In genomic region chr17:15999141-15999973, GRCh38 we compare ENCODE assay signal across 8 cellular contexts. TPM values are rescaled to one million over a fixed set of nuclear protein-coding genes. Genes with fewer than 3 reads are reported as not detected.
DNase-seq lines count a peak whose midpoint lies in the region; ATAC-seq and TF ChIP-seq lines count a peak whose summit lies in the region.

Gene TTC19, plus strand, starts transcription at chr17:15999824. Its CDS starts 25 bp downstream, at chr17:15999849.
Gene ZSWIM7, minus strand, starts transcription at chr17:15999704. Its CDS starts 110 bp downstream, at chr17:15999594.

- CTCF ChIA-PET in activated CD4-positive, alpha-beta T cell treated with anti-CD3 and anti-CD28 coated beads, Interleukin-2, amount 10 ng/mL, durations not matched to agents 7 days and 5 days (lab: Charles Lee): interaction anchor here (0.7 to 3.0 kb wide), 6 partner anchors 14 to 215 kb away, joined by 3 to 14 read pairs (median 6); partner anchors contain the start of gene ADORA2B

- POLR2A ChIA-PET in activated CD4-positive, alpha-beta T cell treated with anti-CD3 and anti-CD28 coated beads, Interleukin-2, amount 10 ng/mL, durations not matched to agents 7 days and 5 days (lab: Charles Lee): no interaction called here

- TF ChIP-seq CTCF in C4-2B (conservative IDR thresholded peaks at IDR 0.05) (no peak), coronary artery (IDR thresholded peaks at IDR 0.05) (no peak)

- DNase-seq in NCI-H526 treated with DMSO at 0.1 percent for 48 hours (lab: John Stamatoyannopoulos, UW) (peak; percentile 79), coronary artery (ENCODE audit: low spot score) (peak; percentile 97), left colon (peak; percentile 98)
- peak; percentile 93 for DNase-seq in activated CD4-positive, alpha-beta T cell treated with anti-CD3 and anti-CD28 coated beads, Interleukin-2, amount 10 ng/mL, durations not matched to agents 7 days and 5 days
- peak; percentile 76 to 92 for DNase-seq in stimulated activated CD4-positive, alpha-beta T cell treated with anti-CD3 and anti-CD28 coated beads, Interleukin-1b, Interleukin-23, amount 100 ng/mL, for 4 hours (ENCODE audit: low read depth in 2 of 2)

- H3K4me3 ChIP-seq in coronary artery: peak within 1 kb of the TSS; percentile 89

- peak within 1 kb of the TSS; percentile 96 for H3K4me3 Mint-ChIP-seq in activated CD4-positive, alpha-beta T cell treated with anti-CD3 and anti-CD28 coated beads, Interleukin-2, amount 10 ng/mL, durations not matched to agents 7 days and 5 days

- H3K27ac Mint-ChIP-seq in activated CD4-positive, alpha-beta T cell treated with anti-CD3 and anti-CD28 coated beads, Interleukin-2, amount 10 ng/mL, durations not matched to agents 7 days and 5 days: peak within 1 kb of the TSS; percentile 99

- H3K27me3 Mint-ChIP-seq in activated CD4-positive, alpha-beta T cell treated with anti-CD3 and anti-CD28 coated beads, Interleukin-2, amount 10 ng/mL, durations not matched to agents 7 days and 5 days: no peaks in the 10 kb centered on the region

- ATAC-seq in GM19351 (IDR thresholded peaks at IDR 0.05; ENCODE audit: unreplicated experiment): peak; percentile 95
- ATAC-seq in HG03520 (IDR thresholded peaks at IDR 0.05; ENCODE audit: unreplicated experiment): peak; percentile 88
- peak; percentile 87 for ATAC-seq in left colon

- H3K27ac ChIP-seq in C4-2B: peak within 1 kb of the TSS; percentile 91
- H3K27ac ChIP-seq in coronary artery: peak within 1 kb of the TSS; percentile 76 to 97

- intact Hi-C loops in left colon (cut with DNase I, micrococcal nuclease): loop anchor here in 1 of 2 donors (10.0 kb wide), 2 partner anchors 55 to 165 kb away; partner anchors contain the start of gene ADORA2B

- H3K9me3 Mint-ChIP-seq in activated CD4-positive, alpha-beta T cell treated with anti-CD3 and anti-CD28 coated beads, Interleukin-2, amount 10 ng/mL, durations not matched to agents 7 days and 5 days: peaks cover 6% of the 10 kb centered on the region

- H3K36me3 Mint-ChIP-seq in activated CD4-positive, alpha-beta T cell treated with anti-CD3 and anti-CD28 coated beads, Interleukin-2, amount 10 ng/mL, durations not matched to agents 7 days and 5 days (ENCODE audit: low read depth): peaks cover 41% of the 10 kb centered on the region

- peaks cover 33% of the 10 kb centered on the region for H3K4me1 Mint-ChIP-seq in activated CD4-positive, alpha-beta T cell treated with anti-CD3 and anti-CD28 coated beads, Interleukin-2, amount 10 ng/mL, durations not matched to agents 7 days and 5 days

RNA-seq across cellular contexts. Expression of gene TTC19, which starts in this region (rescaled TPM):
- 10 to 100 TPM; 25.4 to 25.5 TPM for total RNA-seq in activated CD4-positive, alpha-beta T cell treated with anti-CD3 and anti-CD28 coated beads, Interleukin-2, amount 10 ng/mL, durations not matched to agents 7 days and 5 days
- 10 to 100 TPM; 50.7 to 53.6 TPM for total RNA-seq in left colon

RNA-seq across cellular contexts. Expression of gene ZSWIM7, which starts in this region (rescaled TPM):
- 10 to 100 TPM; 13.3 to 18.1 TPM for total RNA-seq in activated CD4-positive, alpha-beta T cell treated with anti-CD3 and anti-CD28 coated beads, Interleukin-2, amount 10 ng/mL, durations not matched to agents 7 days and 5 days
- 10 to 100 TPM; 22.4 to 23.5 TPM for total RNA-seq in left colon

Comparison
In these comparisons a context has a peak if more than half of its experiments do, and no peak if none do; other contexts are left out.
1. Peak in every context shown above with its lines: DNase-seq, ATAC-seq, H3K4me3 ChIP-seq and H3K27ac ChIP-seq.